ENCODE assay signal across 20 cellular contexts in the genomic region with DNA sequence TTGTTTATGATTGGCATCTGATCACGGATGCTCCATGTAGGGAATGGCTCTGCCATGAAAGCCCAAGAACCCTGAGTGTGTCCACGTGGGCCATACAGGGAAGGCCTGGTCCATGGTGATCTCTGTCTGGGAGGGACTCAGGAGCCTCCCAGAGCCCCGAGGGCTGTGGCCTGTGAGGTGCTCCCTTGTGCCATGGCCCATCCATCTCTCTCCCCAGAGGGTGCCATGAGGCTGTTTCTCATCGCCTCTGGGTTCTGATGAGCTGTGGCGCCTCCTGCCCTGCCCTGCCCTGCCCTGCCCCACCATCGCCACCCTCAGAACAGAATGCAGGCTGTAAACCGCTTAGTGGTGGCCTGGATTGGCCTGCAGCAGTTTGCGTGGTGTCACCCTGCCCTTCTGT.
A peak's percentile ranks its signal among the peaks of the same experiment; 100 is the strongest.
DNase-seq lines count a peak whose midpoint lies in the region; ATAC-seq and TF ChIP-seq lines count a peak whose summit lies in the region.
"Had no signal": no experiment of that assay in that cellular context is flagged by ENCODE, and none has a peak within 500 bp of the region (broad histone marks: within the 10 kb centered on the region; RNA-seq: fewer than 3 reads in every experiment).

No MANE protein-coding gene starts in this region.

- H3K27ac Mint-ChIP-seq in CD14-positive monocyte = peak overlapping the region in 4 of 7 donors; percentile 15 to 90 (median 46)
- H3K27ac Mint-ChIP-seq in activated CD4-positive, alpha-beta T cell treated with anti-CD3 and anti-CD28 coated beads, Interleukin-2, amount 10 ng/mL, durations not matched to agents 24 days and 14 days = no peak overlapping the region
- H3K27ac Mint-ChIP-seq: CD4-positive, CD25-positive, alpha-beta regulatory T cell; HFFc6 had no signal

- peaks cover 0 to 4% (median 0%) of the 10 kb centered on the region in 7 donors for H3K9me3 Mint-ChIP-seq in CD14-positive monocyte
- H3K9me3 Mint-ChIP-seq in activated CD4-positive, alpha-beta T cell treated with anti-CD3 and anti-CD28 coated beads, Interleukin-2, amount 10 ng/mL, durations not matched to agents 24 days and 14 days = no peaks in the 10 kb centered on the region
- H3K9me3 Mint-ChIP-seq: CD4-positive, CD25-positive, alpha-beta regulatory T cell had no signal

- H3K36me3 ChIP-seq in WERI-Rb-1 (no peaks in the 10 kb centered on the region), spleen (peaks cover 0 to 22% (median 0%) of the 10 kb centered on the region in 6 donors), ovary (no peaks in the 10 kb centered on the region)
- H3K36me3 ChIP-seq: MG63 had no signal

- H3K4me1 ChIP-seq in spleen (peaks cover 13 to 49% (median 24%) of the 10 kb centered on the region in 6 donors), ovary (ENCODE audit: insufficient read depth) (peaks cover 3% of the 10 kb centered on the region)

- no peak for TF ChIP-seq EP300 in ovary (IDR thresholded peaks at IDR 0.05)

- H3K27me3 ChIP-seq in WERI-Rb-1 (ENCODE audit: insufficient read depth, low read depth, severe bottlenecking) (no peaks in the 10 kb centered on the region), spleen (replicated peaks in 1 of 7) (no peaks in the 10 kb centered on the region), ovary (no peaks in the 10 kb centered on the region)
- H3K27me3 ChIP-seq: MG63 had no signal

- ATAC-seq in left colon = peak; percentile 75

- H3K4me1 Mint-ChIP-seq in CD14-positive monocyte = peaks cover 20% of the 10 kb centered on the region
- peaks cover 10% of the 10 kb centered on the region for H3K4me1 Mint-ChIP-seq in activated CD4-positive, alpha-beta T cell treated with anti-CD3 and anti-CD28 coated beads, Interleukin-2, amount 10 ng/mL, durations not matched to agents 24 days and 14 days

- H3K27me3 Mint-ChIP-seq in CD14-positive monocyte (ENCODE audit: low read depth in 3 of 3) = peaks cover 0 to 3% (median 2%) of the 10 kb centered on the region in 3 donors
- no peaks in the 10 kb centered on the region for H3K27me3 Mint-ChIP-seq in activated CD4-positive, alpha-beta T cell treated with anti-CD3 and anti-CD28 coated beads, Interleukin-2, amount 10 ng/mL, durations not matched to agents 24 days and 14 days
- H3K27me3 Mint-ChIP-seq: CD4-positive, CD25-positive, alpha-beta regulatory T cell had no signal

- H3K27ac ChIP-seq in WERI-Rb-1 (peak overlapping the region; percentile 36; the same call in 1 of the 2 replicates), spleen (no peak overlapping the region), ovary (no peak overlapping the region)
- H3K27ac ChIP-seq: RWPE1 had no signal

- TF ChIP-seq POLR2A in spleen (IDR thresholded peaks at IDR 0.05) = no peak
- TF ChIP-seq POLR2A in ovary (IDR thresholded peaks at IDR 0.05) = no peak

- peak; percentile 30 for DNase-seq in CD14-positive monocyte (ENCODE audit: low spot score)
- DNase-seq in WERI-Rb-1 = peak; percentile 81
- DNase-seq in left colon = peak in 1 of 2 donors; percentile 23
- peak; percentile 34 for DNase-seq in spleen
- DNase-seq in activated CD4-positive, alpha-beta T cell treated with anti-CD3 and anti-CD28 coated beads, Interleukin-2, amount 10 ng/mL, durations not matched to agents 24 days and 14 days = no peak
- no peak for DNase-seq in GM03348 (ENCODE audit: low spot score)
- DNase-seq in ovary = no peak
- DNase-seq: CD4-positive, CD25-positive, alpha-beta regulatory T cell; DMS153; DND-41; HFFc6; IMR-90; KG1; MG63; NCI-H1694; NCI-H2029 treated with DMSO at 0.1 percent for 48 hours; NCI-H2227 treated with DMSO at 0.1 percent for 48 hours; NCI-H526 treated with DMSO at 0.1 percent for 48 hours; SHP77 had no signal

- WGBS in spleen, 5 donors = 93 to 96% (median 95%) methylated on average over 8 of the region's 8 CpGs
- 93 to 97% (median 97%) methylated on average over 8 of the region's 8 CpGs for WGBS in ovary, 3 donors

- H3K36me3 Mint-ChIP-seq in CD14-positive monocyte = peaks cover 47 to 66% of the 10 kb centered on the region in 2 donors
- H3K36me3 Mint-ChIP-seq in activated CD4-positive, alpha-beta T cell treated with anti-CD3 and anti-CD28 coated beads, Interleukin-2, amount 10 ng/mL, durations not matched to agents 24 days and 14 days (ENCODE audit: low read depth) = no peaks in the 10 kb centered on the region

- H3K4me3 ChIP-seq in WERI-Rb-1 (ENCODE audit: low read depth, low read length) = no peak overlapping the region
- H3K4me3 ChIP-seq in spleen = no peak overlapping the region
- no peak overlapping the region for H3K4me3 ChIP-seq in ovary
- H3K4me3 ChIP-seq: MG63 had no signal

- no peak for TF ChIP-seq CTCF in CD14-positive monocyte (IDR thresholded peaks at IDR 0.05)
- TF ChIP-seq CTCF in WERI-Rb-1 (IDR thresholded peaks at IDR 0.05; ENCODE audit: low read depth, low read length) = no peak
- TF ChIP-seq CTCF in spleen (IDR thresholded peaks at IDR 0.05 in 8 of 11, conservative IDR thresholded peaks at IDR 0.05 in 3 of 11) = no peak
- no peak for TF ChIP-seq CTCF in ovary (IDR thresholded peaks at IDR 0.05)

- no peak overlapping the region for H3K4me3 Mint-ChIP-seq in CD14-positive monocyte
- no peak overlapping the region for H3K4me3 Mint-ChIP-seq in activated CD4-positive, alpha-beta T cell treated with anti-CD3 and anti-CD28 coated beads, Interleukin-2, amount 10 ng/mL, durations not matched to agents 24 days and 14 days
- H3K4me3 Mint-ChIP-seq: CD4-positive, CD25-positive, alpha-beta regulatory T cell; HFFc6 had no signal

- no peaks in the 10 kb centered on the region for H3K9me3 ChIP-seq in WERI-Rb-1 (ENCODE audit: severe bottlenecking)
- no peaks in the 10 kb centered on the region for H3K9me3 ChIP-seq in spleen
- no peaks in the 10 kb centered on the region for H3K9me3 ChIP-seq in ovary
- H3K9me3 ChIP-seq: MG63 had no signal

- intact Hi-C loops in CD14-positive monocyte (cut with micrococcal nuclease) = no loop called here
- intact Hi-C loops in left colon (cut with DNase I, micrococcal nuclease) = no loop called here
- intact Hi-C loops in spleen (cut with DNase I; ENCODE audit: low total_unique reads) = no loop called here
- intact Hi-C loops in activated CD4-positive, alpha-beta T cell treated with anti-CD3 and anti-CD28 coated beads, Interleukin-2, amount 10 ng/mL, durations not matched to agents 24 days and 14 days (cut with micrococcal nuclease) = no loop called here
- intact Hi-C loops in ovary (cut with DNase I) = no loop called here

Comparison
In these comparisons a context has a peak if more than half of its experiments do, and no peak if none do; other contexts are left out.
1. DNase-seq: peak in CD14-positive monocyte (single experiment), WERI-Rb-1 (single experiment) and spleen (single experiment); none in activated CD4-positive, alpha-beta T cell treated with anti-CD3 and anti-CD28 coated beads, Interleukin-2, amount 10 ng/mL, durations not matched to agents 24 days and 14 days (single experiment), GM03348 (single experiment) and ovary (0 of 5).